Comparison of ENCODE assay signal across 1 cellular context in genomic region chr1:26471201-26471497, GRCh38.
TF ChIP-seq lines count a peak whose summit lies in the region.

No MANE protein-coding gene starts in this region.

TF ChIP-seq in HepG2, 621 proteins besides CTCF, POLR2A, EP300 and RAD21:
- no peak for TF ChIP-seq FIP1L1 (IDR thresholded peaks at IDR 0.05; ENCODE audit: borderline replicate concordance, insufficient read depth, low read depth, low read length)
- no peak for TF ChIP-seq ZC3H13 (CRISPR knock-in tag; IDR thresholded peaks at IDR 0.05)
- no peak for TF ChIP-seq ZNF709 (CRISPR knock-in tag; IDR thresholded peaks at IDR 0.05)
